ENCODE assay signal across 8 cellular contexts in genomic region chr5:115962565-115963402, GRCh38. TPM values are rescaled to one million over a fixed set of nuclear protein-coding genes. Genes with fewer than 3 reads are reported as not detected.
DNase-seq lines count a peak whose midpoint lies in the region; ATAC-seq and TF ChIP-seq lines count a peak whose summit lies in the region.

No MANE protein-coding gene starts in this region.

- no peak for ATAC-seq in GM21515 (IDR thresholded peaks at IDR 0.05; ENCODE audit: unreplicated experiment)

- peak; percentile 42 for DNase-seq in GM20000 (ENCODE audit: low spot score)
- peak in 4 of 7 donors; percentile 14 to 28 (median 18) for DNase-seq in adrenal gland
- DNase-seq in iPS DF 6.9 (ENCODE audit: low read depth, low spot score), result no peak
- DNase-seq in spleen, result peak; percentile 76
- no peak for DNase-seq in nucleus accumbens (lab: John Stamatoyannopoulos, UW)
- DNase-seq in HAP-1 (ENCODE audit: low spot score in 2 of 2), result no peak
- DNase-seq in NCI-H510A (lab: John Stamatoyannopoulos, UW), result no peak

- H3K4me1 ChIP-seq in adrenal gland (replicated peaks in 1 of 2) (peaks cover 11 to 14% of the 10 kb centered on the region in 2 donors), iPS DF 6.9 (ENCODE audit: control insufficient read depth, insufficient read depth, low read length) (peaks cover 4% of the 10 kb centered on the region; the same call in 1 of the 2 replicates), spleen (peaks cover 13 to 25% (median 22%) of the 10 kb centered on the region in 6 donors), HAP-1 (no peaks in the 10 kb centered on the region)

- peaks cover 36% of the 10 kb centered on the region for H3K27me3 ChIP-seq in adrenal gland
- peaks cover 36% of the 10 kb centered on the region for H3K27me3 ChIP-seq in iPS DF 6.9 (ENCODE audit: control insufficient read depth, insufficient read depth, low read length)
- H3K27me3 ChIP-seq in spleen (replicated peaks in 1 of 7), result peaks cover 6 to 72% (median 52%) of the 10 kb centered on the region in 7 donors
- H3K27me3 ChIP-seq in HAP-1 (ENCODE audit: low read depth), result no peaks in the 10 kb centered on the region

- in situ Hi-C loops in HAP-1 (cut with MboI; ENCODE audit: low sequenced_read_pairs), result no loop called here

- TF ChIP-seq CTCF in GM20000 (IDR thresholded peaks at IDR 0.05; ENCODE audit: extremely low read depth, missing control alignments) (no peak), adrenal gland (IDR thresholded peaks at IDR 0.05) (peak in 1 of 6 experiments; percentile 4), spleen (IDR thresholded peaks at IDR 0.05 in 8 of 11, conservative IDR thresholded peaks at IDR 0.05 in 3 of 11) (no peak)

- H3K4me3 ChIP-seq in adrenal gland (peak overlapping the region in 1 of 4 donors; percentile 36), iPS DF 6.9 (ENCODE audit: low read length) (peak overlapping the region; percentile 50; the same call in 1 of the 2 replicates), spleen (peak overlapping the region; percentile 20 to 66 (median 34)), HAP-1 (no peak overlapping the region)

- WGBS in adrenal gland, 4 donors, result 5 to 11% (median 6%) methylated on average over 17 to 71 of the region's 71 CpGs
- WGBS in iPS DF 6.9 (ENCODE audit: insufficient coverage, insufficient read length), result no CpG with 5 or more reads among the region's 71 CpGs
- WGBS in spleen, 5 donors, result 2 to 12% (median 4%) methylated on average over 19 to 71 of the region's 71 CpGs

- H3K27ac ChIP-seq in adrenal gland (no peak overlapping the region), iPS DF 6.9 (ENCODE audit: low read length) (no peak overlapping the region), spleen (no peak overlapping the region)

- H3K36me3 ChIP-seq in adrenal gland (replicated peaks in 1 of 2) (no peaks in the 10 kb centered on the region), iPS DF 6.9 (ENCODE audit: control insufficient read depth, insufficient read depth, low read length) (no peaks in the 10 kb centered on the region), spleen (no peaks in the 10 kb centered on the region), HAP-1 (replicated peaks) (no peaks in the 10 kb centered on the region)

- intact Hi-C loops in adrenal gland (cut with DNase I), result no loop called here
- intact Hi-C loops in spleen (cut with DNase I; ENCODE audit: low total_unique reads), result no loop called here

- H3K9me3 ChIP-seq in adrenal gland (replicated peaks in 1 of 3) (no peaks in the 10 kb centered on the region), iPS DF 6.9 (ENCODE audit: control insufficient read depth, insufficient read depth, low read length) (no peaks in the 10 kb centered on the region), spleen (no peaks in the 10 kb centered on the region), HAP-1 (no peaks in the 10 kb centered on the region)

- no peak for TF ChIP-seq POLR2A in adrenal gland (IDR thresholded peaks at IDR 0.05)
- TF ChIP-seq POLR2A in spleen (IDR thresholded peaks at IDR 0.05), result no peak

RNA-seq across cellular contexts. Expression of gene LVRN, which starts 0.5 kb away (rescaled TPM):
- total RNA-seq in adrenal gland, result 1 to 10 TPM in 1 of 8 donors, under 1 TPM in 7; 0.19 to 3.1 (median 0.29) TPM
- polyA plus RNA-seq in adrenal gland, result 1 to 10 TPM in 1 of 3 donors, under 1 TPM in 2; 0.29 to 3.7 (median 0.72) TPM
- total RNA-seq in spleen, result under 1 TPM in 4 of 7 donors, not detected in 3; 0.22 to 0.77 (median 0.35) TPM
- under 1 TPM in 2 of 3 donors, not detected in 1; 0.11 to 0.15 TPM for polyA plus RNA-seq in spleen

Comparison
In these comparisons a context has a peak if more than half of its experiments do, and no peak if none do; other contexts are left out.
1. DNase-seq: peak in GM20000 (single experiment), adrenal gland (4 of 7) and spleen (single experiment); none in iPS DF 6.9 (single experiment), nucleus accumbens (0 of 56), HAP-1 (0 of 2) and NCI-H510A (single experiment).